8 cellular contexts compared by ENCODE assay signal in the genomic region with DNA sequence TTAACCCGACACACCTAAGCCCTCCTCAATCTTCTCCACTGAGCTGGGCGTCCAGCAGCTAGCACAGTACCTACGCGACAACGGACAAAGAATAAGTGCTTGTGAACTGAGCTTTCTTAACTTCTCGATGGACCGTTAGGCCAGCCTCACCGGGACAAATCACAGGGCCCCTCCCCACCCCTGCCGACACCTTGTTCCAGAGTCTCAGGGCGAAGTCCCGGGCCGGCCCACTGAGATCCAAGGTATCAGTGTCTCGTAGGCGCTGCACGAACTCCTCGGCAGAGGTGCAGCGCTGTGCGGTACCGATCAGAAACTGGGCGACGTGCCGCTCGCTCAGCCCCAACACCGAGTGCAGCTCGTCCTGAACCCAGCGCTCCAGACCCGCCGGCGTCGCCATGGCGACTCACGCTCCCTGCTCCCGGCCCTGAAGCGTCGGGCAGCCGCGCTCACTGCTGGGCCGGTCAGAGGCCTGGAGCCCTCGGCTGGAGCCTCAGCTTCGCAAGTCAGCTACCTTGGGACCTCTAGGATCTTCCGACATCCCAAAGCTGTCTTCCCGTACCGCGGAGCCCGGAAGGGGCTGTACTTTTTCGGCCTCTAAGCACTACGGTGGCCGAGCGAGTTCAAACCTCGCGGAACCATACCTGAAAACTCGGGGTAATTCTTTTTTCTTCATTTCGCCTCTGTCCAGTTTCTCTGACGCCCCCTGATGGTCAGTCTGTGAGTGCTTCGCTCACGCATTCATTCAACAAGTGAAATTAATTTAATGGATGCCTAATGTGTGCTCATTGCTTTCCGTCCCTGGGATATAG. TPM values are rescaled to one million over a fixed set of nuclear protein-coding genes. Genes with fewer than 3 reads are reported as not detected.
DNase-seq lines count a peak whose midpoint lies in the region; ATAC-seq and TF ChIP-seq lines count a peak whose summit lies in the region.

Gene DHX16 (minus strand): TSS at position 562 of the 809 bp plus-strand sequence. CDS start 165 bp downstream, at position 397.

- DNase-seq in COR-L47 (lab: John Stamatoyannopoulos, UW) (peak; percentile 94), HuH-7 (ENCODE audit: low spot score) (peak; percentile 80), OCI-LY7 (ENCODE audit: low spot score) (peak; percentile 97), activated T-cell treated with anti-CD3 and anti-CD28 coated beads for 1 hour (ENCODE audit: low read depth) (peak; percentile 82), epidermal melanocyte (ENCODE audit: insufficient read length, low spot score) (peak; percentile 96), middle frontal gyrus (ENCODE audit: extremely low spot score, low spot score) (peak; percentile 91)
- peak; percentile 82 to 86 for DNase-seq in stimulated activated CD8-positive, alpha-beta memory T cell treated with anti-CD3 and anti-CD28 coated beads, Interleukin-2, amount 100 ng/mL, for 48 hours (ENCODE audit: low read depth in 2 of 2)

- POLR2A ChIA-PET in OCI-LY7 (lab: Charles Lee) = interaction anchor here (0.6 to 1.2 kb wide), 11 partner anchors 9 to 619 kb away, joined by 3 to 6 read pairs (median 5); partner anchors contain the start of gene MRPS18B

- intact Hi-C loops in OCI-LY7 (cut with micrococcal nuclease; ENCODE audit: unreplicated experiment) = loop anchor here (1.0 to 10.0 kb wide), 4 partner anchors 46 to 212 kb away; partner anchors contain the start of genes ATAT1 and DDR1

- no peaks in the 10 kb centered on the region for H4K20me1 ChIP-seq in OCI-LY7 (ENCODE audit: insufficient read depth, low read length)

- H3K79me2 ChIP-seq in OCI-LY7 (ENCODE audit: insufficient read depth, low read depth, low read length) = peaks cover 17% of the 10 kb centered on the region; the same call in 1 of the 2 replicates

- H3K27ac ChIP-seq in OCI-LY7 (ENCODE audit: low read depth, low read length, poor library complexity, severe bottlenecking) = no peak within 1 kb of the TSS

- peak; percentile 97 for TF ChIP-seq CTCF in OCI-LY7 (conservative IDR thresholded peaks at IDR 0.05; ENCODE audit: low read length)

- H3K4me3 ChIP-seq in OCI-LY7 (ENCODE audit: low read depth, low read length, poor library complexity, severe bottlenecking) = peak within 1 kb of the TSS; percentile 89

- CTCF ChIA-PET in OCI-LY7 (lab: Charles Lee; ENCODE audit: unreplicated experiment) = interaction anchor here (0.6 to 1.4 kb wide), 3 partner anchors 15 to 58 kb away, joined by 3 to 9 read pairs (median 3); no protein-coding TSS in a partner anchor

- ATAC-seq in GM21367 (IDR thresholded peaks at IDR 0.05; ENCODE audit: unreplicated experiment) = peak; percentile 61

- H3K4me1 ChIP-seq in OCI-LY7 (ENCODE audit: insufficient read depth, low read length, poor library complexity, severe bottlenecking) = peaks cover 12% of the 10 kb centered on the region

- H2AFZ ChIP-seq in OCI-LY7 (ENCODE audit: low read length) = peak within 1 kb of the TSS; percentile 58; the same call in 1 of the 2 replicates

- peaks cover 40% of the 10 kb centered on the region for H3K36me3 ChIP-seq in OCI-LY7 (ENCODE audit: insufficient read depth, low read length)

- no peaks in the 10 kb centered on the region for H3K9me3 ChIP-seq in OCI-LY7 (ENCODE audit: low read length)

- H3K4me2 ChIP-seq in OCI-LY7 (ENCODE audit: low read length) = peak within 1 kb of the TSS; percentile 73

- no TSS peak for BruUV-seq in OCI-LY7 (replicated peaks; lab: Mats Ljungman, UMichigan)

- H3K9me2 ChIP-seq in OCI-LY7 (ENCODE audit: insufficient read depth, low read length) = no peaks in the 10 kb centered on the region

RNA-seq across cellular contexts. Expression of gene DHX16, which starts in this region (rescaled TPM):
- 27.1 and 30.5 TPM in 2 replicates for total RNA-seq in OCI-LY7 (2014; rRNA removed; shearing (Covaris generic))
- 32.1 and 37.5 TPM in 2 replicates for total RNA-seq in OCI-LY7 (2022)
